Comparison of ENCODE assay signal across 8 cellular contexts in the genomic region with DNA sequence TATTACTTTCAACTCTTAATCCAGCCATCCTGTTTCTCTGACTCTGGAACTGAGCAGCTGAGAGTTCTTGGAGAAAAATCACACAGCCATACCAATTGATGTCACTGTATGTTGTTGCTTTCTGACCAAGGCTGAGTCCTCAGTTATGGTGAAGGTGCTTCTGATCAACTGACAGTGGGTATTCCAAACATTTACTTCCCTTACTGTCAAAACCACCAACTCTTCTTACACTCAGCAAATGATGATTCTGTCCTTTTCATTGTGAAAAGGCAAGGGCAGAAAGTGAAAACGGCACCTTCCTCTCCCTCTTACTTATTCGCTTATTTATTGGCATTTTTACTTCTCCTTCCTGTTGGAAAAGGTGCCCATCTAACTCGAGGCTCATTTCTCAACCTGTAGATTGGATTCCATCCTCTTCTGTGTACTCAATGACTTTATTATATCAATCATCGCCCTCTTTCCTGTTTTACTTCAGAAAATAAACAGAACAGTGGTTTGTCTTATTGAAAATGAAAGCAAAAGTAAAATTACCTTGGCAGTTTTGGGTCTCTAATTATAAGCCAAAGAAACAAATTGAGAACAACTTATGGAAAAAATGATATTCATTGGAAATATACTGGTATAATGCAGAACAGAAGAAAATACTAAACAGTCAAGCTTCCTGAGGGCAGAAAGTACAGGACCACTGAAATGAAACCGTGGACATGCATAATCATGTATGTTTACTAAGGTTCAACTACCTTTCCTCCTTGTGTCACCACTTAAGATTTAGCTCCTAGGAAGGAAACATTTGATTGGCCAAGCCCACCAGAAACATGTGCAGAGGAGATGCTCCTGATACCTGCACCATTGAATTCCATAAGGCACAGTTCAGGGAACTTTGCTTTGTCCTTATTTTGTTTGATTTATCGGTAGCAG.
A peak's percentile ranks its signal among the peaks of the same experiment; 100 is the strongest.
DNase-seq lines count a peak whose midpoint lies in the region; ATAC-seq and TF ChIP-seq lines count a peak whose summit lies in the region.

No MANE protein-coding gene starts in this region.

- peak; percentile 20 for DNase-seq in astrocyte of the spinal cord (ENCODE audit: low read depth, low spot score)
- peak; percentile 42 for DNase-seq in medulla oblongata (ENCODE audit: extremely low spot score)
- no peak for DNase-seq in stimulated activated CD4-positive, alpha-beta T cell treated with anti-CD3 and anti-CD28 coated beads, Interleukin-1b, Interleukin-23, amount 100 ng/mL, for 48 hours
- no peak for DNase-seq in G401 (ENCODE audit: low spot score)
- DNase-seq in NCI-H1105 (lab: John Stamatoyannopoulos, UW): no peak

- ATAC-seq in GM19025 (IDR thresholded peaks at IDR 0.05; ENCODE audit: low read depth, unreplicated experiment) (peak; percentile 25), HG03439 (IDR thresholded peaks at IDR 0.05; ENCODE audit: unreplicated experiment) (peak; percentile 32), HG02970 (IDR thresholded peaks at IDR 0.05; ENCODE audit: low FRiP score, unreplicated experiment) (no peak)

- in situ Hi-C loops in astrocyte of the spinal cord (cut with HindIII; ENCODE audit: low sequenced_read_pairs): no loop called here
- in situ Hi-C loops in G401 (cut with HindIII; ENCODE audit: low sequenced_read_pairs): no loop called here

- TF ChIP-seq CTCF in astrocyte of the spinal cord (IDR thresholded peaks at IDR 0.05; ENCODE audit: low read depth, low read length): no peak

- H3K4me3 ChIP-seq in astrocyte of the spinal cord (ENCODE audit: low read depth, low read length): no peak overlapping the region

Comparison
In these comparisons a context has a peak if more than half of its experiments do, and no peak if none do; other contexts are left out.
1. DNase-seq: peak in astrocyte of the spinal cord (single experiment) and medulla oblongata (single experiment); none in stimulated activated CD4-positive, alpha-beta T cell treated with anti-CD3 and anti-CD28 coated beads, Interleukin-1b, Interleukin-23, amount 100 ng/mL, for 48 hours (single experiment), G401 (single experiment) and NCI-H1105 (single experiment).